ENCODE assay signal across 8 cellular contexts in the genomic region with DNA sequence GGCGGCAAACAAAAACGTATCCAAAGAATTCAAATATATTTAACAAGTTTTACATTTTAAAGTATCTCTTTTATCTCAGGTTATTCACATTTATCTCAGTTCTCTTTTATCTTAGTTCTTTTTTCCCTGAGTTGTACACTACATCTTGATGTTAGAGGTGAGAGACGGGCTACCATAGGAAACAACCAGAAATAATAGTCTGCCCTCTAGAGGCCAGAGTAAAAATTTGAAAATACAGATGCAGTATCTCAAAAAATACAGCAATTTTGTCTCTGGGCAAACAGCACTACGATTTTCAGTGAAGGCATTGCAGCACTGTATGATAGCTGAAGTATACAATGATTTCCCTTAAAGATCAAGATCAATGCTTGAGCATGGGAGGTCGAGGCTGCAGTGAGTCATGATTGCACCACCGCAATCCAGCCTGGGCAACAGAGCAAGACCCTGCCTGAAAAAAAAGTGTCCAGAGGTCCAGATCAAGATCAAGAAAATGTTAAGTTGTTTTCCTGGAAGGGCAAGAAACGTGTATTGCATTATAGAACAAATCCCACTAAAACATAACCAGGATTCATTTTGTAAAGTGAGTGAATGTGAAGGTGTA.
DNase-seq lines count a peak whose midpoint lies in the region; ATAC-seq and TF ChIP-seq lines count a peak whose summit lies in the region.

No MANE protein-coding gene starts in this region.

- intact Hi-C loops in A673 (cut with micrococcal nuclease; ENCODE audit: unreplicated experiment) = loop anchor here (5.0 to 10.0 kb wide), 4 partner anchors 194 to 677 kb away; no protein-coding TSS in a partner anchor
- intact Hi-C loops in dorsolateral prefrontal cortex (cut with DNase I) = loop anchor here in 1 of 2 donors (10.0 kb wide), 2 partner anchors 404 to 674 kb away; no protein-coding TSS in a partner anchor

- H3K27me3 ChIP-seq in A673 (replicated peaks; ENCODE audit: insufficient read depth, low read depth, low read length, poor library complexity) (peaks cover 9% of the 10 kb centered on the region), dorsolateral prefrontal cortex (peaks cover 0 to 3% (median 0%) of the 10 kb centered on the region in 45 donors)

- H3K27me3 Mint-ChIP-seq in nephron (ENCODE audit: low read depth) = peaks cover 4% of the 10 kb centered on the region

- POLR2A ChIA-PET in A673 (lab: Charles Lee; ENCODE audit: low non-redundant PET) = no interaction called here

- peak; percentile 53 for DNase-seq in A673 (ENCODE audit: low spot score)
- peak; percentile 56 for DNase-seq in GM10266 (ENCODE audit: extremely low spot score)
- peak; percentile 64 for DNase-seq in NOMO-1 treated with DMSO at 0.1 percent for 48 hours (lab: John Stamatoyannopoulos, UW; ENCODE audit: unreplicated experiment)
- DNase-seq in dorsolateral prefrontal cortex = no peak
- no peak for DNase-seq in midbrain (lab: John Stamatoyannopoulos, UW)
- no peak for DNase-seq in islet precursor cell

- no peaks in the 10 kb centered on the region for H3K36me3 Mint-ChIP-seq in nephron (ENCODE audit: low read depth)

- ATAC-seq in HG03095 (IDR thresholded peaks at IDR 0.05; ENCODE audit: unreplicated experiment) = peak; percentile 39

- CTCF ChIA-PET in A673 (lab: Charles Lee) = interaction anchor here (0.9 kb wide), 1 partner anchor 215 kb away, joined by 7 read pairs; no protein-coding TSS in a partner anchor

- TF ChIP-seq CTCF in A673 (conservative IDR thresholded peaks at IDR 0.05; ENCODE audit: low read depth, low read length) (peak; percentile 79), GM10266 (IDR thresholded peaks at IDR 0.05; ENCODE audit: control insufficient read depth, insufficient read depth, low read depth, missing control alignments) (peak; percentile 69), dorsolateral prefrontal cortex (IDR thresholded peaks at IDR 0.05 in 54 of 56, conservative IDR thresholded peaks at IDR 0.05 in 2 of 56; ENCODE audit: low read depth in 1 of 56, partially characterized antibody in 56 of 56) (peak; percentile 42 to 83 (median 64)), nephron (IDR thresholded peaks at IDR 0.05; ENCODE audit: unreplicated experiment in 3 of 3) (peak; percentile 54 to 67 (median 59))

- H3K4me3 ChIP-seq in A673 (ENCODE audit: low read depth, low read length, poor library complexity, severe bottlenecking) = no peak overlapping the region
- H3K4me3 ChIP-seq in dorsolateral prefrontal cortex = no peak overlapping the region

- H3K9me3 Mint-ChIP-seq in nephron = no peaks in the 10 kb centered on the region

- BruUV-seq in A673 (replicated peaks; lab: Mats Ljungman, UMichigan) = no TSS peak

- H3K9me3 ChIP-seq in A673 (ENCODE audit: low read depth, low read length, poor library complexity, severe bottlenecking) = no peaks in the 10 kb centered on the region

- no peak overlapping the region for H3K27ac Mint-ChIP-seq in nephron

- H3K4me1 Mint-ChIP-seq in nephron = no peaks in the 10 kb centered on the region

- H3K4me1 ChIP-seq in A673 (ENCODE audit: insufficient read depth, low read length, poor library complexity, severe bottlenecking) = no peaks in the 10 kb centered on the region

- no peaks in the 10 kb centered on the region for H3K36me3 ChIP-seq in A673 (ENCODE audit: insufficient read depth, low read length, poor library complexity, severe bottlenecking)

- H3K4me3 Mint-ChIP-seq in nephron = no peak overlapping the region

- H3K27ac ChIP-seq in A673 (ENCODE audit: low read depth, low read length, poor library complexity, severe bottlenecking) = no peak overlapping the region
- no peak overlapping the region for H3K27ac ChIP-seq in dorsolateral prefrontal cortex

Comparison
In these comparisons a context has a peak if more than half of its experiments do, and no peak if none do; other contexts are left out.
1. DNase-seq: peak in A673 (single experiment), GM10266 (single experiment) and NOMO-1 treated with DMSO at 0.1 percent for 48 hours (single experiment); none in dorsolateral prefrontal cortex (0 of 10), midbrain (single experiment) and islet precursor cell (single experiment).
2. Peak in every context shown above with its lines, with median percentiles within 50 percentile points of each other: CTCF ChIP-seq.